10 cellular contexts compared by ENCODE assay signal in genomic region chr15:54803139-54803808, GRCh38.
DNase-seq lines count a peak whose midpoint lies in the region; ATAC-seq and TF ChIP-seq lines count a peak whose summit lies in the region.
"Had no signal": no experiment of that assay in that cellular context is flagged by ENCODE, and none has a peak within 500 bp of the region (broad histone marks: within the 10 kb centered on the region; RNA-seq: fewer than 3 reads in every experiment).

No MANE protein-coding gene starts in this region.

- TF ChIP-seq CTCF in Loucy (conservative IDR thresholded peaks at IDR 0.05; ENCODE audit: low read length) (no peak), WTC11 (IDR thresholded peaks at IDR 0.05) (no peak), omental fat pad (IDR thresholded peaks at IDR 0.05) (no peak)

- no peak overlapping the region for H3K9ac ChIP-seq in Loucy (ENCODE audit: low read depth, low read length, poor library complexity, severe bottlenecking)

- DNase-seq in DMS53 treated with DMSO at 0.1 percent for 48 hours (lab: John Stamatoyannopoulos, UW; ENCODE audit: unreplicated experiment) (peak; percentile 77), WTC11 (ENCODE audit: low spot score) (no peak), mesenteric fat pad (ENCODE audit: low spot score) (no peak), putamen (ENCODE audit: low spot score) (no peak), omental fat pad (ENCODE audit: low spot score) (no peak)
- DNase-seq in effector memory CD8-positive, alpha-beta T cell: no peak
- DNase-seq: heart left ventricle had no signal

- no peak overlapping the region for H3K4me3 Mint-ChIP-seq in effector memory CD8-positive, alpha-beta T cell
- no peak overlapping the region for H3K4me3 Mint-ChIP-seq in WTC11
- H3K4me3 Mint-ChIP-seq: IgD-negative memory B cell had no signal

- ATAC-seq in GM21723 (IDR thresholded peaks at IDR 0.05; ENCODE audit: unreplicated experiment) (peak; percentile 81), WTC11 (no peak), omental fat pad (ENCODE audit: low FRiP score) (no peak)
- ATAC-seq in effector memory CD8-positive, alpha-beta T cell (replicated peaks): peak; percentile 26
- ATAC-seq: heart left ventricle had no signal

- H3K36me3 Mint-ChIP-seq in effector memory CD8-positive, alpha-beta T cell (ENCODE audit: insufficient read depth): no peaks in the 10 kb centered on the region
- H3K36me3 Mint-ChIP-seq in WTC11: no peaks in the 10 kb centered on the region
- H3K36me3 Mint-ChIP-seq: IgD-negative memory B cell had no signal

- no peaks in the 10 kb centered on the region for H3K27me3 ChIP-seq in Loucy (ENCODE audit: insufficient read depth, low read length, poor library complexity, severe bottlenecking)
- H3K27me3 ChIP-seq: heart left ventricle had no signal

- peak overlapping the region; percentile 57 for H3K4me2 ChIP-seq in Loucy (ENCODE audit: low read depth, low read length, poor library complexity, severe bottlenecking)

- no peaks in the 10 kb centered on the region for H3F3A ChIP-seq in Loucy (ENCODE audit: low read depth)

- H3K79me2 ChIP-seq in Loucy (ENCODE audit: insufficient read depth, low read length): no peaks in the 10 kb centered on the region

- no peaks in the 10 kb centered on the region for H3K9me3 Mint-ChIP-seq in effector memory CD8-positive, alpha-beta T cell
- H3K9me3 Mint-ChIP-seq in WTC11: no peaks in the 10 kb centered on the region
- H3K9me3 Mint-ChIP-seq: IgD-negative memory B cell had no signal

- peaks cover 36% of the 10 kb centered on the region for H3K4me1 ChIP-seq in Loucy (ENCODE audit: insufficient read depth, low read length, poor library complexity, severe bottlenecking)

- peaks cover 0 to 11% of the 10 kb centered on the region in 2 donors for H3K27me3 Mint-ChIP-seq in effector memory CD8-positive, alpha-beta T cell
- H3K27me3 Mint-ChIP-seq in WTC11 (ENCODE audit: low read depth): no peaks in the 10 kb centered on the region
- H3K27me3 Mint-ChIP-seq: IgD-negative memory B cell had no signal

- no peaks in the 10 kb centered on the region for H3K36me3 ChIP-seq in Loucy (ENCODE audit: insufficient read depth, low read length)
- H3K36me3 ChIP-seq: heart left ventricle had no signal

- H3K4me1 Mint-ChIP-seq in effector memory CD8-positive, alpha-beta T cell (ENCODE audit: low read depth in 2 of 2): no peaks in the 10 kb centered on the region
- no peaks in the 10 kb centered on the region for H3K4me1 Mint-ChIP-seq in WTC11

- no peaks in the 10 kb centered on the region for H3K9me2 ChIP-seq in Loucy (replicated peaks; ENCODE audit: low read depth, low read length)

- peak overlapping the region; percentile 48 for H3K4me3 ChIP-seq in Loucy (ENCODE audit: low read length, poor library complexity, severe bottlenecking)
- H3K4me3 ChIP-seq: heart left ventricle had no signal

- H3K9me3 ChIP-seq in Loucy (ENCODE audit: insufficient read depth, low read depth, low read length): no peaks in the 10 kb centered on the region
- H3K9me3 ChIP-seq: heart left ventricle had no signal

- H2AFZ ChIP-seq in Loucy (ENCODE audit: low read length): peak overlapping the region; percentile 2; the same call in 1 of the 2 replicates

- POLR2A ChIA-PET in WTC11 (lab: Charles Lee): no interaction called here

- CTCF ChIA-PET in WTC11 (lab: Charles Lee): no interaction called here

- no peak overlapping the region for H3K27ac Mint-ChIP-seq in effector memory CD8-positive, alpha-beta T cell
- H3K27ac Mint-ChIP-seq in WTC11: no peak overlapping the region
- H3K27ac Mint-ChIP-seq: IgD-negative memory B cell had no signal

- H4K20me1 ChIP-seq in Loucy (ENCODE audit: insufficient read depth, low read length, poor library complexity, severe bottlenecking): no peaks in the 10 kb centered on the region

TF ChIP-seq in WTC11, 78 proteins besides CTCF, POLR2A, EP300 and RAD21:
- TF ChIP-seq ZBTB21 (CRISPR knock-in tag; IDR thresholded peaks at IDR 0.05; ENCODE audit: borderline replicate concordance) (no peak), MXD4 (CRISPR knock-in tag; IDR thresholded peaks at IDR 0.05; ENCODE audit: borderline replicate concordance) (no peak), E2F4 (CRISPR knock-in tag; IDR thresholded peaks at IDR 0.05; ENCODE audit: borderline replicate concordance, low read depth) (no peak), TEAD1 (CRISPR knock-in tag; IDR thresholded peaks at IDR 0.05) (no peak), ETV6 (CRISPR knock-in tag; IDR thresholded peaks at IDR 0.05) (no peak), HMGA2 (CRISPR knock-in tag; IDR thresholded peaks at IDR 0.05) (no peak), ZMAT4 (CRISPR knock-in tag; IDR thresholded peaks at IDR 0.05) (no peak), ESRRA (CRISPR knock-in tag; IDR thresholded peaks at IDR 0.05; ENCODE audit: borderline replicate concordance) (no peak), TP53 (CRISPR knock-in tag; IDR thresholded peaks at IDR 0.05) (no peak), AR (CRISPR knock-in tag; IDR thresholded peaks at IDR 0.05) (no peak), GRHL2 (CRISPR knock-in tag; IDR thresholded peaks at IDR 0.05; ENCODE audit: insufficient replicate concordance, severe bottlenecking) (no peak), SMAD3 (CRISPR knock-in tag; IDR thresholded peaks at IDR 0.05; ENCODE audit: borderline replicate concordance) (no peak), ZNF671 (CRISPR knock-in tag; IDR thresholded peaks at IDR 0.05) (no peak), NFYB (CRISPR knock-in tag; conservative IDR thresholded peaks at IDR 0.05; ENCODE audit: low read depth) (no peak), GABPB1 (CRISPR knock-in tag; IDR thresholded peaks at IDR 0.05) (no peak), ZNF121 (CRISPR knock-in tag; IDR thresholded peaks at IDR 0.05) (no peak), SMAD4 (CRISPR knock-in tag; IDR thresholded peaks at IDR 0.05) (no peak), ATF6 (CRISPR knock-in tag; IDR thresholded peaks at IDR 0.05) (no peak), ZSCAN18 (CRISPR knock-in tag; IDR thresholded peaks at IDR 0.05) (no peak)

Comparison
In these comparisons a context has a peak if more than half of its experiments do, and no peak if none do; other contexts are left out.
1. ATAC-seq: peak in GM21723 (single experiment) and effector memory CD8-positive, alpha-beta T cell (single experiment); none in WTC11 (single experiment) and omental fat pad (single experiment).